In genomic region chr6:82381278-82381677, GRCh38 we compare ENCODE assay signal across 17 cellular contexts. TPM values are rescaled to one million over a fixed set of nuclear protein-coding genes. Genes with fewer than 3 reads are reported as not detected.
DNase-seq lines count a peak whose midpoint lies in the region; ATAC-seq, FAIRE-seq and TF ChIP-seq lines count a peak whose summit lies in the region.
"Had no signal": no experiment of that assay in that cellular context is flagged by ENCODE, and none has a peak within 500 bp of the region (broad histone marks: within the 10 kb centered on the region; RNA-seq: fewer than 3 reads in every experiment).

No MANE protein-coding gene starts in this region.

- no peaks in the 10 kb centered on the region for H3K4me1 ChIP-seq in osteoblast (ENCODE audit: insufficient read depth, low read length)

- ATAC-seq in GM21723 (IDR thresholded peaks at IDR 0.05; ENCODE audit: unreplicated experiment) (peak; percentile 92), HG03095 (IDR thresholded peaks at IDR 0.05; ENCODE audit: unreplicated experiment) (peak; percentile 80)
- ATAC-seq: Panc1 had no signal

- no peak overlapping the region for H3K4me2 ChIP-seq in osteoblast (ENCODE audit: insufficient read depth, low read length)

- no peaks in the 10 kb centered on the region for H4K20me1 ChIP-seq in osteoblast (ENCODE audit: insufficient read depth, low read length)

- H3K9me3 ChIP-seq in osteoblast (ENCODE audit: low read depth, low read length), result no peaks in the 10 kb centered on the region

- TF ChIP-seq CTCF in osteoblast (IDR thresholded peaks at IDR 0.05; ENCODE audit: extremely low read depth, low read depth, low read length), result no peak

- H3K36me3 ChIP-seq in osteoblast (ENCODE audit: insufficient read depth, low read length), result no peaks in the 10 kb centered on the region

- no peak overlapping the region for H3K4me3 ChIP-seq in osteoblast (ENCODE audit: insufficient read depth, low read length)

- H2AFZ ChIP-seq in osteoblast (ENCODE audit: low read length), result no peak overlapping the region

- no peak for TF ChIP-seq POLR2A in GM12891 (IDR thresholded peaks at IDR 0.05; ENCODE audit: low read depth, low read length)

- H3K27me3 ChIP-seq in osteoblast (ENCODE audit: insufficient read depth, low read length), result no peaks in the 10 kb centered on the region

- DNase-seq in NCI-H82 (lab: John Stamatoyannopoulos, UW), result peak; percentile 1
- DNase-seq in NCI-H82 treated with DMSO at 0.1 percent for 48 hours (lab: John Stamatoyannopoulos, UW; ENCODE audit: unreplicated experiment), result no peak
- DNase-seq in osteoblast (ENCODE audit: insufficient read length, low spot score, missing footprints), result peak; percentile 21
- DNase-seq in NOMO-1 treated with DMSO at 0.1 percent for 48 hours (lab: John Stamatoyannopoulos, UW; ENCODE audit: unreplicated experiment), result no peak
- DNase-seq in NCI-H748 treated with DMSO at 0.1 percent for 48 hours (lab: John Stamatoyannopoulos, UW), result no peak
- DNase-seq in GM12891 (ENCODE audit: insufficient read length, low spot score), result no peak
- DNase-seq: H7, mesendoderm, NCI-H1048, NCI-H446 treated with DMSO at 0.1 percent for 48 hours, occipital lobe had no signal

- H3K79me2 ChIP-seq in osteoblast (ENCODE audit: insufficient read depth, low read length), result no peaks in the 10 kb centered on the region

- FAIRE-seq in GM12891 (lab: Jason Lieb, UNC), result no peak
- FAIRE-seq: HTR-8/SVneo had no signal

- H3K27ac ChIP-seq in osteoblast (ENCODE audit: low read depth, low read length), result no peak overlapping the region
- H3K27ac ChIP-seq: 22Rv1 had no signal

TF ChIP-seq in GM12891, 5 proteins besides CTCF, POLR2A, EP300 and RAD21:
- TF ChIP-seq TAF1 (IDR thresholded peaks at IDR 0.05; ENCODE audit: low read depth, low read length) (no peak), POLR2AphosphoS5 (IDR thresholded peaks at IDR 0.05; ENCODE audit: low read depth, low read length) (no peak), PAX5 (IDR thresholded peaks at IDR 0.05; ENCODE audit: insufficient read depth, low read length, severe bottlenecking) (no peak), POU2F2 (IDR thresholded peaks at IDR 0.05; ENCODE audit: low read depth, low read length) (no peak), SPI1 (IDR thresholded peaks at IDR 0.05; ENCODE audit: low read depth, low read length) (no peak)

RNA-seq across cellular contexts. Expression of gene TPBG, which starts 17.7 kb away (rescaled TPM):
- 47.8 and 48.6 TPM in 2 replicates for total RNA-seq in osteoblast
- 0.18 TPM for polyA plus RNA-seq in GM12891 (2012; ENCODE audit: low read depth, missing spikeins)
- total RNA-seq: activated T-helper 1 cell treated with anti-CD3 and anti-CD28 coated beads, Interleukin-12 subunit alpha, Interleukin-12 subunit beta, Interleukin-2, Interleukin-4 antibody, amounts not matched to agents 30 ng/mL and 10 ng/mL and 1 ng/mL, durations not matched to agents 14 hours and 24 hours and 36 hours had no signal

Comparison
In these comparisons a context has a peak if more than half of its experiments do, and no peak if none do; other contexts are left out.
1. DNase-seq: peak in NCI-H82 (single experiment) and osteoblast (single experiment); none in NCI-H82 treated with DMSO at 0.1 percent for 48 hours (single experiment), NOMO-1 treated with DMSO at 0.1 percent for 48 hours (single experiment), NCI-H748 treated with DMSO at 0.1 percent for 48 hours (single experiment) and GM12891 (single experiment).